8 cellular contexts compared by ENCODE assay signal in genomic region chr6:43771210-43771857, GRCh38. TPM values are rescaled to one million over a fixed set of nuclear protein-coding genes. Genes with fewer than 3 reads are reported as not detected.
DNase-seq lines count a peak whose midpoint lies in the region; ATAC-seq, FAIRE-seq and TF ChIP-seq lines count a peak whose summit lies in the region.

No MANE protein-coding gene starts in this region.

- H3K4me1 Mint-ChIP-seq in WTC11: peaks cover 50% of the 10 kb centered on the region

- H3K27me3 Mint-ChIP-seq in WTC11 (ENCODE audit: low read depth): peaks cover 7% of the 10 kb centered on the region

- H3K27me3 ChIP-seq in bronchial epithelial cell (ENCODE audit: control insufficient read depth, insufficient read depth, low read length) (no peaks in the 10 kb centered on the region), keratinocyte (ENCODE audit: control insufficient read depth, extremely low read depth, insufficient read depth, low read length) (no peaks in the 10 kb centered on the region)

- DNase-seq in KG1 (lab: John Stamatoyannopoulos, UW) (peak; percentile 30), WTC11 (ENCODE audit: low spot score) (peak; percentile 56), bronchial epithelial cell (ENCODE audit: low read depth) (peak; percentile 31), keratinocyte (ENCODE audit: low read depth, low spot score) (no peak), cerebellar nuclear complex (lab: John Stamatoyannopoulos, UW) (no peak)
- DNase-seq in stimulated activated CD4-positive, alpha-beta T cell treated with anti-CD3 and anti-CD28 coated beads, Interleukin-15, amount 100 ng/mL, for 24 hours: peak; percentile 85

- peak overlapping the region; percentile 94 for H3K4me3 ChIP-seq in bronchial epithelial cell (ENCODE audit: low read depth, low read length)
- peak overlapping the region; percentile 80 to 98 (median 88) for H3K4me3 ChIP-seq in keratinocyte (ENCODE audit: control insufficient read depth in 2 of 3, extremely low read depth in 1 of 3, insufficient read depth in 2 of 3, low read depth in 1 of 3, low read length in 3 of 3)

- peaks cover 3% of the 10 kb centered on the region for H3K9me1 ChIP-seq in keratinocyte (ENCODE audit: control insufficient read depth, extremely low read depth, insufficient read depth, low read length)

- peaks cover 33% of the 10 kb centered on the region for H3K4me1 ChIP-seq in keratinocyte (ENCODE audit: control insufficient read depth, extremely low read depth, insufficient read depth, low read length)

- CTCF ChIA-PET in WTC11 (lab: Charles Lee): interaction anchor here (1.8 to 4.7 kb wide), 10 partner anchors 12 to 309 kb away, joined by 6 to 77 read pairs (median 26); no protein-coding TSS in a partner anchor

- ATAC-seq in WTC11 (0 out of 2 replicates have a peak, but pooled peaks have one; percentile 0), HG02852 (IDR thresholded peaks at IDR 0.05; ENCODE audit: unreplicated experiment) (no peak)

- H3K4me2 ChIP-seq in keratinocyte (ENCODE audit: control insufficient read depth, extremely low read depth, insufficient read depth, low read depth, low read length): peak overlapping the region; percentile 22

- dilution Hi-C loops in keratinocyte (cut with MboI; ENCODE audit: extremely low pct_ligation_motif_present, low sequenced_read_pairs): no loop called here

- FAIRE-seq in bronchial epithelial cell (lab: Jason Lieb, UNC): no peak
- FAIRE-seq in keratinocyte (lab: Jason Lieb, UNC): no peak

- peak overlapping the region; percentile 96 for H3K9ac ChIP-seq in keratinocyte (ENCODE audit: control insufficient read depth, extremely low read depth, insufficient read depth, low read length)

- no peaks in the 10 kb centered on the region for H3K36me3 Mint-ChIP-seq in WTC11

- peaks cover 63% of the 10 kb centered on the region for H3K79me2 ChIP-seq in keratinocyte (ENCODE audit: control insufficient read depth, insufficient read depth, low read length)

- H3K36me3 ChIP-seq in bronchial epithelial cell (ENCODE audit: control insufficient read depth, insufficient read depth, low read length) (peaks cover 30% of the 10 kb centered on the region), keratinocyte (ENCODE audit: control insufficient read depth in 2 of 2, extremely low read depth in 1 of 2, insufficient read depth in 2 of 2, low read length in 2 of 2) (peaks cover 4 to 43% of the 10 kb centered on the region in 2 experiments)

- no peaks in the 10 kb centered on the region for H3K9me3 Mint-ChIP-seq in WTC11

- no peaks in the 10 kb centered on the region for H3K9me3 ChIP-seq in keratinocyte (ENCODE audit: control insufficient read depth, low read depth, low read length)

- TF ChIP-seq CTCF in GM12872 (IDR thresholded peaks at IDR 0.05; ENCODE audit: insufficient read depth, low read depth, low read length): 0 out of 3 replicates have a peak, but pooled peaks have one; percentile 10
- no peak for TF ChIP-seq CTCF in WTC11 (IDR thresholded peaks at IDR 0.05)
- TF ChIP-seq CTCF in bronchial epithelial cell (IDR thresholded peaks at IDR 0.05; ENCODE audit: insufficient read depth, low read length, severe bottlenecking): no peak
- TF ChIP-seq CTCF in keratinocyte (optimal IDR thresholded peaks at IDR 0.05 in 1 of 3, IDR thresholded peaks at IDR 0.05 in 1 of 3, conservative IDR thresholded peaks at IDR 0.05 in 1 of 3; ENCODE audit: extremely low read depth in 1 of 3, insufficient read depth in 2 of 3, low read length in 3 of 3): no peak

- peak overlapping the region; percentile 22 for H2AFZ ChIP-seq in keratinocyte (ENCODE audit: control insufficient read depth, low read length)

- peaks cover 38% of the 10 kb centered on the region for H4K20me1 ChIP-seq in keratinocyte (ENCODE audit: control insufficient read depth, extremely low read depth, insufficient read depth, low read length)

- H3K27ac Mint-ChIP-seq in WTC11: no peak overlapping the region

- peak overlapping the region; percentile 83 for H3K27ac ChIP-seq in keratinocyte (ENCODE audit: control insufficient read depth, insufficient read depth, low read length)

- H3K4me3 Mint-ChIP-seq in WTC11: peak overlapping the region; percentile 69

- POLR2A ChIA-PET in WTC11 (lab: Charles Lee): interaction anchor here (1.0 to 2.1 kb wide), 13 partner anchors 9 to 302 kb away, joined by 3 to 14 read pairs (median 6); partner anchors contain the start of gene GTPBP2

TF ChIP-seq in WTC11, 78 proteins besides CTCF, POLR2A, EP300 and RAD21 (continues in another document):
- TF ChIP-seq E2F5 (CRISPR knock-in tag; IDR thresholded peaks at IDR 0.05) (peak; percentile 64; the same call in 1 of the 2 replicates), ZNF317 (CRISPR knock-in tag; IDR thresholded peaks at IDR 0.05; ENCODE audit: borderline replicate concordance, low read depth) (0 out of 2 replicates have a peak, but pooled peaks have one; percentile 48), NFYB (CRISPR knock-in tag; conservative IDR thresholded peaks at IDR 0.05; ENCODE audit: low read depth) (no peak), FOXP4 (CRISPR knock-in tag; IDR thresholded peaks at IDR 0.05) (peak; percentile 30; the same call in 1 of the 2 replicates), MLX (CRISPR knock-in tag; IDR thresholded peaks at IDR 0.05) (0 out of 2 replicates have a peak, but pooled peaks have one; percentile 72), FOXK1 (CRISPR knock-in tag; IDR thresholded peaks at IDR 0.05) (no peak), JAZF1 (CRISPR knock-in tag; IDR thresholded peaks at IDR 0.05) (no peak), E2F1 (CRISPR knock-in tag; IDR thresholded peaks at IDR 0.05) (no peak), FOXP1 (CRISPR knock-in tag; IDR thresholded peaks at IDR 0.05; ENCODE audit: borderline replicate concordance) (peak; percentile 63; the same call in 1 of the 2 replicates), ERG (CRISPR knock-in tag; IDR thresholded peaks at IDR 0.05) (no peak), MYBL2 (CRISPR knock-in tag; IDR thresholded peaks at IDR 0.05) (peak; percentile 31; the same call in 1 of the 2 replicates)

RNA-seq across cellular contexts. Expression of gene VEGFA, which starts 1.3 kb away (rescaled TPM):
- total RNA-seq in WTC11 (2021) (41.9 to 44.4 TPM (median 43.8 TPM) in 3 replicates), bronchial epithelial cell (391 and 496 TPM in 2 replicates)
- polyA plus RNA-seq in keratinocyte: 91.3 to 191 TPM (median 149 TPM) in 3 replicates
- 77.1 TPM for polyA plus RNA-seq in keratinocyte (2011; ENCODE audit: low read depth)
- polyA plus RNA-seq in keratinocyte (2011; cell fraction: cytosol; rRNA removed): 40.0 and 40.3 TPM in 2 replicates
- 532 and 640 TPM in 2 replicates for polyA plus RNA-seq in keratinocyte (2011; cell fraction: nucleus; rRNA removed)
- 59.3 and 124 TPM in 2 replicates for polyA plus RNA-seq in keratinocyte (2012; ENCODE audit: low replicate concordance)
- 142 to 449 TPM (median 209 TPM) in 3 replicates for polyA minus RNA-seq in keratinocyte
- polyA minus RNA-seq in keratinocyte (2011; cell fraction: cytosol; rRNA and poly(A)+ RNA removed): 20.7 TPM
- 96.5 and 113 TPM in 2 replicates for polyA minus RNA-seq in keratinocyte (2011; cell fraction: nucleus; rRNA and poly(A)+ RNA removed)

Comparison
In these comparisons a context has a peak if more than half of its experiments do, and no peak if none do; other contexts are left out.
1. DNase-seq: peak in KG1 (single experiment), WTC11 (single experiment), bronchial epithelial cell (single experiment) and stimulated activated CD4-positive, alpha-beta T cell treated with anti-CD3 and anti-CD28 coated beads, Interleukin-15, amount 100 ng/mL, for 24 hours (single experiment); none in keratinocyte (single experiment) and cerebellar nuclear complex (0 of 2).